8 cellular contexts compared by ENCODE assay signal in the genomic region with DNA sequence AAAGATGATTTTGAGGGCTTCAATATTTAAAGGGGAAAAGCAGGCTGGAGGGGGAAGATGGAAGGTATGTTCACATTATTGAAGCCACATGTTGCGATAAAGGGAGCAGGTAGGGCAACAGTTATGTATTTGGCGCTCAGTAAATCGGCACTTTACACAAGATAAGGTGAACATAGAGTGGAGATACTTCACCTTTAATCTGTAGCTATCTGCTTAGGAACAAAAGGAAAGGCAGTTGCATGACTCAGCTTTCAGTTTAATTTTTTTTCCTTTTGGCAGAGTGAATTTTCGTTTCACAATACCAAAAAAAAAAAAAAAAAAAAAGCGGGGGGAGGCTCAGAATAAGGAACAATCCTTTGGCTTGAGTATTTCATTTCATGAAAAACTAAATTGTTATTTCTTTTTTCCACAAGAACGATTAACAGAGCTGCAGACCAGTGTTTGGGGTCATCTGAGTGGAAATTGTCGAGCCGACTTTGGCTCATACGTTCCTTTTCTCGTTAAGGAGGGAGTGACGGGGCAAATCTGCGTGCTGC. TPM values are rescaled to one million over a fixed set of nuclear protein-coding genes. Genes with fewer than 3 reads are reported as not detected.
DNase-seq lines count a peak whose midpoint lies in the region; ATAC-seq and TF ChIP-seq lines count a peak whose summit lies in the region.

No MANE protein-coding gene starts in this region.

- peaks cover 6 to 8% of the 10 kb centered on the region in 2 donors for H3K9me3 Mint-ChIP-seq in activated T-cell treated with anti-CD3 and anti-CD28 coated beads, Interleukin-2, amount 50 U/mL, for 72 hours
- peaks cover 10 to 18% (median 16%) of the 10 kb centered on the region in 7 donors for H3K9me3 Mint-ChIP-seq in naive B cell

- H3F3A ChIP-seq in PC-9 (ENCODE audit: insufficient read depth, low read depth) = peaks cover 12% of the 10 kb centered on the region; the same call in 1 of the 2 replicates

- H4K20me1 ChIP-seq in PC-9 (ENCODE audit: insufficient read depth) = no peaks in the 10 kb centered on the region

- H3K4me3 Mint-ChIP-seq in activated T-cell treated with anti-CD3 and anti-CD28 coated beads, Interleukin-2, amount 50 U/mL, for 72 hours = peak overlapping the region; percentile 85 to 94
- peak overlapping the region; percentile 88 to 95 (median 94) for H3K4me3 Mint-ChIP-seq in naive B cell

- H3K79me2 ChIP-seq in PC-9 (ENCODE audit: low read depth) = peaks cover 35% of the 10 kb centered on the region

- H3K4me1 Mint-ChIP-seq in activated T-cell treated with anti-CD3 and anti-CD28 coated beads, Interleukin-2, amount 50 U/mL, for 72 hours (ENCODE audit: low read depth) = peaks cover 53% of the 10 kb centered on the region
- H3K4me1 Mint-ChIP-seq in naive B cell = peaks cover 36 to 44% (median 41%) of the 10 kb centered on the region in 3 donors

- peak overlapping the region; percentile 89 for H3K4me2 ChIP-seq in PC-9

- DNase-seq in activated T-cell treated with anti-CD3 and anti-CD28 coated beads, Interleukin-2, amount 50 U/mL, for 72 hours = no peak
- DNase-seq in activated T-cell treated with anti-CD3 and anti-CD28 coated beads, Interleukin-2, amount 50 U/mL, for 48 hours = no peak
- DNase-seq in PC-9 (peak; percentile 21 to 69), naive B cell (no peak), hypothalamus (lab: John Stamatoyannopoulos, UW) (no peak)
- no peak for DNase-seq in effector memory CD4-positive, alpha-beta T cell

- no peaks in the 10 kb centered on the region for H3K27me3 ChIP-seq in PC-9 (ENCODE audit: insufficient read depth, low read depth)
- H3K27me3 ChIP-seq in effector memory CD4-positive, alpha-beta T cell (replicated peaks; ENCODE audit: control insufficient read depth, insufficient read depth, low read length, poor library complexity, severe bottlenecking) = no peaks in the 10 kb centered on the region

- peak overlapping the region; percentile 87 for H3K27ac ChIP-seq in PC-9
- H3K27ac ChIP-seq in effector memory CD4-positive, alpha-beta T cell (ENCODE audit: insufficient read depth, low read length, poor library complexity, severe bottlenecking) = peak overlapping the region; percentile 90

- H3K4me1 ChIP-seq in PC-9 (replicated peaks; ENCODE audit: insufficient read depth) = peaks cover 19% of the 10 kb centered on the region
- peaks cover 17% of the 10 kb centered on the region for H3K4me1 ChIP-seq in effector memory CD4-positive, alpha-beta T cell (ENCODE audit: control insufficient read depth, insufficient read depth, low read length, poor library complexity, severe bottlenecking)

- BruUV-seq in PC-9 (replicated peaks; lab: Mats Ljungman, UMichigan) = no TSS peak

- H3K9me2 ChIP-seq in PC-9 (ENCODE audit: insufficient read depth) = no peaks in the 10 kb centered on the region

- peaks cover 10 to 11% of the 10 kb centered on the region in 2 donors for H3K36me3 Mint-ChIP-seq in activated T-cell treated with anti-CD3 and anti-CD28 coated beads, Interleukin-2, amount 50 U/mL, for 72 hours (ENCODE audit: insufficient read depth in 2 of 2)
- H3K36me3 Mint-ChIP-seq in naive B cell = peaks cover 11 to 18% of the 10 kb centered on the region in 2 donors

- no peaks in the 10 kb centered on the region for H3K27me3 Mint-ChIP-seq in activated T-cell treated with anti-CD3 and anti-CD28 coated beads, Interleukin-2, amount 50 U/mL, for 72 hours (ENCODE audit: low read depth)
- peaks cover 0 to 4% (median 0%) of the 10 kb centered on the region in 3 donors for H3K27me3 Mint-ChIP-seq in naive B cell

- CTCF ChIA-PET in PC-9 (lab: Charles Lee) = interaction anchor here (0.6 kb wide), 2 partner anchors 63 to 185 kb away, joined by 3 to 4 read pairs; no protein-coding TSS in a partner anchor

- intact Hi-C loops in PC-9 (cut with micrococcal nuclease; ENCODE audit: unreplicated experiment) = loop anchor here (2.0 to 5.0 kb wide), 2 partner anchors 62 to 418 kb away; no protein-coding TSS in a partner anchor

- H3K9me3 ChIP-seq in PC-9 (ENCODE audit: insufficient read depth, low read depth) = peaks cover 12% of the 10 kb centered on the region
- H3K9me3 ChIP-seq in effector memory CD4-positive, alpha-beta T cell (ENCODE audit: control insufficient read depth, low read length) = no peaks in the 10 kb centered on the region

- peak overlapping the region; percentile 95 for H2AFZ ChIP-seq in PC-9

- POLR2A ChIA-PET in PC-9 (lab: Charles Lee; ENCODE audit: unreplicated experiment) = interaction anchor here (0.6 to 0.7 kb wide), 6 partner anchors 81 to 1614 kb away, joined by 3 to 16 read pairs (median 4); partner anchors contain the start of gene ARF1

- H3K27ac Mint-ChIP-seq in activated T-cell treated with anti-CD3 and anti-CD28 coated beads, Interleukin-2, amount 50 U/mL, for 72 hours = peak overlapping the region; percentile 96
- H3K27ac Mint-ChIP-seq in naive B cell = peak overlapping the region; percentile 90 to 99 (median 96)

- H3K36me3 ChIP-seq in PC-9 (ENCODE audit: low read depth) = no peaks in the 10 kb centered on the region
- no peaks in the 10 kb centered on the region for H3K36me3 ChIP-seq in effector memory CD4-positive, alpha-beta T cell (ENCODE audit: control insufficient read depth, insufficient read depth, low read length)

- H3K4me3 ChIP-seq in PC-9 = peak overlapping the region; percentile 69
- H3K4me3 ChIP-seq in effector memory CD4-positive, alpha-beta T cell (ENCODE audit: insufficient read depth, low read depth, low read length, poor library complexity, severe bottlenecking) = peak overlapping the region; percentile 57

- ATAC-seq in activated T-cell treated with anti-CD3 and anti-CD28 coated beads, Interleukin-2, amount 50 U/mL, for 72 hours (replicated peaks in 1 of 2) = no peak
- ATAC-seq in naive B cell (ENCODE audit: low read depth in 2 of 2) = no peak
- no peak for ATAC-seq in GM18519 (IDR thresholded peaks at IDR 0.05; ENCODE audit: low FRiP score, unreplicated experiment)
- no peak for ATAC-seq in GM21515 (IDR thresholded peaks at IDR 0.05; ENCODE audit: unreplicated experiment)

- no peak for TF ChIP-seq CTCF in PC-9 (conservative IDR thresholded peaks at IDR 0.05)

RNA-seq across cellular contexts. Expression of gene COQ8A, which starts 1.1 kb away (rescaled TPM):
- 10 to 100 TPM; 24.2 to 32.2 TPM for total RNA-seq in activated T-cell treated with anti-CD3 and anti-CD28 coated beads, Interleukin-2, amount 50 U/mL, for 72 hours
- total RNA-seq in PC-9 (2021) = 32.9 and 37.9 TPM in 2 replicates
- 10 to 100 TPM; 35.7 to 63.4 (median 53.9) TPM for polyA plus RNA-seq in naive B cell (ENCODE audit: low read depth in 6 of 6)

Comparison
In these comparisons a context has a peak if more than half of its experiments do, and no peak if none do; other contexts are left out.
1. DNase-seq: peak in PC-9 (2 of 2); none in activated T-cell treated with anti-CD3 and anti-CD28 coated beads, Interleukin-2, amount 50 U/mL, for 72 hours (0 of 2), activated T-cell treated with anti-CD3 and anti-CD28 coated beads, Interleukin-2, amount 50 U/mL, for 48 hours (0 of 2), effector memory CD4-positive, alpha-beta T cell (0 of 3), naive B cell (single experiment) and hypothalamus (0 of 51).